In the genomic region with DNA sequence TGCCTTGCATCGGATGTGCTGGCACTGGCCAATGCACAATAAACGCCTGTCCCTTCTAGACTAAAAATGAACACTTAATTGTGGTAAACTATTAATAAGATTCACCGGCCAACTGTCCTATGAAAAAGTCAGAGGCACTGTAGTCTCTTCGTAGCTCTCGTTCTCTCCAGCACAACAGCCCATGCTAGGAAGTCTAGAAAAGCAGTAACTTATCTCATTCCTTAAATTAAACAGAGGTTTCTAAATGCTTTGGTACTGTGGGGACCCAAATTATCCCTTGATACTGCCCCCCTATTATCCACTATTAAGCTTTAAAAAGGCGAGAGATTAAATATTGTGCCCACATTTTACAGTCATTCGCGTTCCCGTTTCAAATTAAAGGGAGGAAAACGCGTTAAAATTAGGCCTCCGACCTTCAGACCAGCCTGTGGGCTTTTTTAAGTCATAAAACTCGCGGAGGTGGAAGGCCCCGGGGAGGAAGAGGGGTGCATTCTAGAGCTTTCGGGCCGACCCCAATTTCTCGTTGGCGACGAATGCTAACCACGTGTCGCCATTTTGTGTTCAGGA, we compare ENCODE assay signal across 8 cellular contexts. TPM values are rescaled to one million over a fixed set of nuclear protein-coding genes. Genes with fewer than 3 reads are reported as not detected.
A peak's percentile ranks its signal among the peaks of the same experiment; 100 is the strongest.
DNase-seq lines count a peak whose midpoint lies in the region; ATAC-seq and TF ChIP-seq lines count a peak whose summit lies in the region.

No MANE protein-coding gene starts in this region.

- TF ChIP-seq POLR2A in GM18505 (IDR thresholded peaks at IDR 0.05; ENCODE audit: borderline replicate concordance, extremely low read depth, insufficient read depth, insufficient read length) = no peak

- H3K27ac ChIP-seq in SK-N-SH (ENCODE audit: low read depth in 2 of 2, low read length in 1 of 2) (peak overlapping the region; percentile 100), foreskin keratinocyte (peak overlapping the region; percentile 100)

- DNase-seq in SK-N-SH (no peak), activated B cell treated with CpG ODN at 0.5 μM for 24 hours (no peak), foreskin keratinocyte (no peak), germinal center (ENCODE audit: low spot score) (no peak), ureter (ENCODE audit: low spot score) (no peak)

- 70% methylated on average over 22 of the region's 22 CpGs for WGBS in SK-N-SH (ENCODE audit: low lambda C conversion rate)

- H3K36me3 Mint-ChIP-seq in activated B cell treated with CpG ODN at 0.5 μM for 24 hours (ENCODE audit: low read depth) = peaks cover 55% of the 10 kb centered on the region

- TF ChIP-seq CTCF in SK-N-SH (IDR thresholded peaks at IDR 0.05) (no peak), activated B cell treated with CpG ODN at 0.5 μM for 24 hours (IDR thresholded peaks at IDR 0.05) (no peak), foreskin keratinocyte (conservative IDR thresholded peaks at IDR 0.05) (no peak)

- TF ChIP-seq RAD21 in SK-N-SH (IDR thresholded peaks at IDR 0.05; ENCODE audit: low read length) = no peak

- peaks cover 19% of the 10 kb centered on the region for H3F3A ChIP-seq in SK-N-SH (replicated peaks; ENCODE audit: insufficient read depth)

- peak overlapping the region; percentile 94 for H3K4me2 ChIP-seq in SK-N-SH
- H3K4me2 ChIP-seq in skeletal muscle satellite cell (ENCODE audit: low read length) = peak overlapping the region; percentile 93

- intact Hi-C loops in activated B cell treated with CpG ODN at 0.5 μM for 24 hours (cut with micrococcal nuclease) = loop anchor here (1.0 to 2.0 kb wide), 5 partner anchors 47 to 207 kb away; a partner anchor contains a TSS

- H3K4me3 ChIP-seq in SK-N-SH (ENCODE audit: low read depth in 2 of 2, low read length in 1 of 2) (peak overlapping the region; percentile 85 to 97; a peak in 3 of 4 replicates), skeletal muscle satellite cell (ENCODE audit: low read length) (peak overlapping the region; percentile 100)

- H3K27me3 ChIP-seq in SK-N-SH (ENCODE audit: insufficient read depth) (no peaks in the 10 kb centered on the region), foreskin keratinocyte (no peaks in the 10 kb centered on the region), skeletal muscle satellite cell (ENCODE audit: control insufficient read depth, insufficient read depth, low read length) (no peaks in the 10 kb centered on the region)

- no peak for ATAC-seq in SK-N-SH treated with all-trans-retinoic acid at 6 μM for 48 hours
- ATAC-seq in activated B cell treated with CpG ODN at 0.5 μM for 24 hours (ENCODE audit: low read depth) = no peak
- ATAC-seq in foreskin keratinocyte = no peak
- no peak for ATAC-seq in GM18505 (IDR thresholded peaks at IDR 0.05; ENCODE audit: unreplicated experiment)

- H3K36me3 ChIP-seq in SK-N-SH (replicated peaks in 1 of 2; ENCODE audit: control insufficient read depth in 1 of 2, insufficient read depth in 2 of 2, low read length in 1 of 2) (peaks cover 38 to 56% of the 10 kb centered on the region in 2 experiments), skeletal muscle satellite cell (ENCODE audit: insufficient read depth, low read length) (peaks cover 35% of the 10 kb centered on the region)

- peaks cover 9% of the 10 kb centered on the region for H4K20me1 ChIP-seq in SK-N-SH (ENCODE audit: insufficient read depth)

- H3K27me3 Mint-ChIP-seq in activated B cell treated with CpG ODN at 0.5 μM for 24 hours = no peaks in the 10 kb centered on the region

- H3K4me1 ChIP-seq in SK-N-SH (ENCODE audit: control insufficient read depth in 1 of 2, insufficient read depth in 2 of 2, low read depth in 1 of 2, low read length in 1 of 2) (peaks cover 21 to 29% of the 10 kb centered on the region in 2 experiments; a peak in 3 of 4 replicates), foreskin keratinocyte (peaks cover 44% of the 10 kb centered on the region), skeletal muscle satellite cell (ENCODE audit: control insufficient read depth, insufficient read depth, low read length) (peaks cover 35% of the 10 kb centered on the region)

- TF ChIP-seq EP300 in SK-N-SH (IDR thresholded peaks at IDR 0.05; ENCODE audit: borderline replicate concordance in 1 of 2, low read depth in 1 of 2, low read length in 1 of 2) = no peak

- H2AFZ ChIP-seq in SK-N-SH (ENCODE audit: low read depth) = peak overlapping the region; percentile 75

- no peaks in the 10 kb centered on the region for H3K9me3 ChIP-seq in SK-N-SH
- H3K9me3 ChIP-seq in skeletal muscle satellite cell (replicated peaks; ENCODE audit: low read length) = no peaks in the 10 kb centered on the region

- POLR2A ChIA-PET in SK-N-SH (lab: Yijun Ruan, JAX) = interaction anchor here (1.6 to 4.1 kb wide), 3 partner anchors 57 to 172 kb away, joined by 3 to 32 read pairs (median 20); a partner anchor contains a TSS
- POLR2A ChIA-PET in activated B cell treated with CpG ODN at 0.5 μM for 24 hours (lab: Charles Lee) = interaction anchor here (0.5 to 30.7 kb wide), 12 partner anchors 8 to 216 kb away, joined by 3 to 976 read pairs (median 88); a partner anchor contains a TSS

- peak overlapping the region; percentile 96 for H3K4me3 Mint-ChIP-seq in activated B cell treated with CpG ODN at 0.5 μM for 24 hours

- H3K9me2 ChIP-seq in SK-N-SH = no peaks in the 10 kb centered on the region

- H3K9ac ChIP-seq in SK-N-SH = peak overlapping the region; percentile 100
- H3K9ac ChIP-seq in skeletal muscle satellite cell (ENCODE audit: low read depth, low read length) = peak overlapping the region; percentile 99

- H3K9me3 Mint-ChIP-seq in activated B cell treated with CpG ODN at 0.5 μM for 24 hours = no peaks in the 10 kb centered on the region

- CTCF ChIA-PET in SK-N-SH (lab: Yijun Ruan, JAX) (interaction anchor here (0.7 to 3.4 kb wide), 5 partner anchors 15 to 174 kb away, joined by 3 to 14 read pairs (median 6); no protein-coding TSS in a partner anchor), activated B cell treated with CpG ODN at 0.5 μM for 24 hours (lab: Charles Lee) (interaction anchor here (0.7 to 3.9 kb wide), 7 partner anchors 8 to 172 kb away, joined by 3 to 17 read pairs (median 5); a partner anchor contains a TSS)

- peaks cover 59% of the 10 kb centered on the region for H3K4me1 Mint-ChIP-seq in activated B cell treated with CpG ODN at 0.5 μM for 24 hours

- peak overlapping the region; percentile 100 for H3K27ac Mint-ChIP-seq in activated B cell treated with CpG ODN at 0.5 μM for 24 hours

- peaks cover 33% of the 10 kb centered on the region for H3K79me2 ChIP-seq in SK-N-SH (ENCODE audit: insufficient read depth)

TF ChIP-seq in SK-N-SH, 30 proteins besides CTCF, POLR2A, EP300 and RAD21:
- no peak for TF ChIP-seq SIN3A (IDR thresholded peaks at IDR 0.05; ENCODE audit: borderline replicate concordance, low read depth, low read length)
- no peak for TF ChIP-seq CHD2 (IDR thresholded peaks at IDR 0.05; ENCODE audit: low read length, partially characterized antibody)
- TF ChIP-seq, protein P1, sequence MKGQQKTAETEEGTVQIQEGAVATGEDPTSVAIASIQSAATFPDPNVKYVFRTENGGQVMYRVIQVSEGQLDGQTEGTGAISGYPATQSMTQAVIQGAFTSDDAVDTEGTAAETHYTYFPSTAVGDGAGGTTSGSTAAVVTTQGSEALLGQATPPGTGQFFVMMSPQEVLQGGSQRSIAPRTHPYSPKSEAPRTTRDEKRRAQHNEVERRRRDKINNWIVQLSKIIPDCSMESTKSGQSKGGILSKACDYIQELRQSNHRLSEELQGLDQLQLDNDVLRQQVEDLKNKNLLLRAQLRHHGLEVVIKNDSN (IDR thresholded peaks at IDR 0.05; ENCODE audit: borderline replicate concordance, low read depth) = no peak

TF ChIP-seq in SK-N-SH treated with all-trans-retinoic acid at 6 μM for 48 hours, 23 proteins besides CTCF, POLR2A, EP300 and RAD21:
- TF ChIP-seq, protein P2, sequence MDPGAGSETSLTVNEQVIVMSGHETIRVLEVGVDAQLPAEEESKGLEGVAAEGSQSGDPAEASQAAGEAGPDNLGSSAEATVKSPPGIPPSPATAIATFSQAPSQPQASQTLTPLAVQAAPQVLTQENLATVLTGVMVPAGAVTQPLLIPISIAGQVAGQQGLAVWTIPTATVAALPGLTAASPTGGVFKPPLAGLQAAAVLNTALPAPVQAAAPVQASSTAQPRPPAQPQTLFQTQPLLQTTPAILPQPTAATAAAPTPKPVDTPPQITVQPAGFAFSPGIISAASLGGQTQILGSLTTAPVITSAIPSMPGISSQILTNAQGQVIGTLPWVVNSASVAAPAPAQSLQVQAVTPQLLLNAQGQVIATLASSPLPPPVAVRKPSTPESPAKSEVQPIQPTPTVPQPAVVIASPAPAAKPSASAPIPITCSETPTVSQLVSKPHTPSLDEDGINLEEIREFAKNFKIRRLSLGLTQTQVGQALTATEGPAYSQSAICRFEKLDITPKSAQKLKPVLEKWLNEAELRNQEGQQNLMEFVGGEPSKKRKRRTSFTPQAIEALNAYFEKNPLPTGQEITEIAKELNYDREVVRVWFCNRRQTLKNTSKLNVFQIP (CRISPR knock-in tag; IDR thresholded peaks at IDR 0.05; ENCODE audit: borderline replicate concordance, low read depth) = no peak
- TF ChIP-seq, protein P3, sequence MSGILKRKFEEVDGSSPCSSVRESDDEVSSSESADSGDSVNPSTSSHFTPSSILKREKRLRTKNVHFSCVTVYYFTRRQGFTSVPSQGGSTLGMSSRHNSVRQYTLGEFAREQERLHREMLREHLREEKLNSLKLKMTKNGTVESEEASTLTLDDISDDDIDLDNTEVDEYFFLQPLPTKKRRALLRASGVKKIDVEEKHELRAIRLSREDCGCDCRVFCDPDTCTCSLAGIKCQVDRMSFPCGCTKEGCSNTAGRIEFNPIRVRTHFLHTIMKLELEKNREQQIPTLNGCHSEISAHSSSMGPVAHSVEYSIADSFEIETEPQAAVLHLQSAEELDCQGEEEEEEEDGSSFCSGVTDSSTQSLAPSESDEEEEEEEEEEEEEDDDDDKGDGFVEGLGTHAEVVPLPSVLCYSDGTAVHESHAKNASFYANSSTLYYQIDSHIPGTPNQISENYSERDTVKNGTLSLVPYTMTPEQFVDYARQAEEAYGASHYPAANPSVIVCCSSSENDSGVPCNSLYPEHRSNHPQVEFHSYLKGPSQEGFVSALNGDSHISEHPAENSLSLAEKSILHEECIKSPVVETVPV (CRISPR knock-in tag; IDR thresholded peaks at IDR 0.05) = no peak
- no peak for TF ChIP-seq GLIS3 (CRISPR knock-in tag; IDR thresholded peaks at IDR 0.05)

RNA-seq across cellular contexts. Expression of a gene that starts 1.5 kb away (rescaled TPM):
- polyA plus RNA-seq in SK-N-SH (2012; rRNA removed) (60.7 and 94.0 TPM in 2 replicates), foreskin keratinocyte (288 and 309 TPM in 2 replicates)
- polyA plus RNA-seq in SK-N-SH (2012; cell fraction: cytosol; rRNA removed) = 79.9 and 99.1 TPM in 2 replicates
- polyA plus RNA-seq in SK-N-SH (2012; cell fraction: nucleus; rRNA removed) = 61.4 and 69.9 TPM in 2 replicates
- total RNA-seq in activated B cell treated with CpG ODN at 0.5 μM for 24 hours (370 and 379 TPM in 2 replicates), foreskin keratinocyte (115 and 138 TPM in 2 replicates), ureter (284 TPM)
- total RNA-seq in skeletal muscle satellite cell (2012; rRNA removed) = 44.9 and 51.8 TPM in 2 replicates
